Comparison of ENCODE assay signal across 20 cellular contexts in genomic region chr18:31750259-31750658, GRCh38. TPM values are rescaled to one million over a fixed set of nuclear protein-coding genes. Genes with fewer than 3 reads are reported as not detected.
DNase-seq lines count a peak whose midpoint lies in the region; ATAC-seq and TF ChIP-seq lines count a peak whose summit lies in the region.
"Had no signal": no experiment of that assay in that cellular context is flagged by ENCODE, and none has a peak within 500 bp of the region (broad histone marks: within the 10 kb centered on the region; RNA-seq: fewer than 3 reads in every experiment).

No MANE protein-coding gene starts in this region.

- H3K4me3 ChIP-seq in Karpas-422 (ENCODE audit: low read length) (no peak overlapping the region), hepatocyte (no peak overlapping the region), psoas muscle (no peak overlapping the region)
- H3K4me3 ChIP-seq: BLaER1 had no signal

- no peaks in the 10 kb centered on the region for H3K79me2 ChIP-seq in Karpas-422 (ENCODE audit: low read length)
- no peaks in the 10 kb centered on the region for H3K79me2 ChIP-seq in hepatocyte

- H3K4me1 ChIP-seq in Karpas-422 (ENCODE audit: low read length) (no peaks in the 10 kb centered on the region), hepatocyte (ENCODE audit: insufficient read depth) (no peaks in the 10 kb centered on the region), psoas muscle (peaks cover 10% of the 10 kb centered on the region)

- peak in 3 of 4 donors; percentile 72 to 95 (median 84) for ATAC-seq in psoas muscle
- ATAC-seq in HG03378 (IDR thresholded peaks at IDR 0.05; ENCODE audit: unreplicated experiment), result no peak
- ATAC-seq: HCT116 had no signal

- 85% methylated on average over 4 of the region's 4 CpGs for WGBS in hepatocyte (ENCODE audit: low lambda C conversion rate, missing lambda C conversion rate)
- 46 to 72% (median 46%) methylated on average over 4 of the region's 4 CpGs for WGBS in psoas muscle, 3 donors

- intact Hi-C loops in psoas muscle (cut with DNase I), result no loop called here

- H3K36me3 ChIP-seq in Karpas-422 (ENCODE audit: insufficient read depth, low read length) (no peaks in the 10 kb centered on the region), hepatocyte (replicated peaks; ENCODE audit: insufficient read depth, low read depth) (no peaks in the 10 kb centered on the region), psoas muscle (ENCODE audit: insufficient read depth in 1 of 2, low read depth in 1 of 2) (no peaks in the 10 kb centered on the region)
- H3K36me3 ChIP-seq: BLaER1 had no signal

- no peak overlapping the region for H2AFZ ChIP-seq in Karpas-422 (ENCODE audit: low read length)
- no peak overlapping the region for H2AFZ ChIP-seq in hepatocyte

- TF ChIP-seq CTCF in hepatocyte (IDR thresholded peaks at IDR 0.05; ENCODE audit: poor library complexity), result no peak
- TF ChIP-seq CTCF in psoas muscle (IDR thresholded peaks at IDR 0.05), result no peak

- H3K9me2 ChIP-seq in Karpas-422 (replicated peaks; ENCODE audit: insufficient read depth, low read length) (no peaks in the 10 kb centered on the region), hepatocyte (replicated peaks; ENCODE audit: insufficient read depth) (no peaks in the 10 kb centered on the region)

- H4K20me1 ChIP-seq in Karpas-422 (ENCODE audit: insufficient read depth, low read depth, low read length) (no peaks in the 10 kb centered on the region), hepatocyte (ENCODE audit: insufficient read depth, poor library complexity, severe bottlenecking) (no peaks in the 10 kb centered on the region)
- H4K20me1 ChIP-seq: BLaER1 had no signal

- DNase-seq in Ammon's horn (ENCODE audit: low spot score) (peak; percentile 5), Karpas-422 (peak; percentile 16), hepatocyte (ENCODE audit: low spot score) (no peak), psoas muscle (no peak), GM03348 (ENCODE audit: low spot score) (no peak), SW480 (ENCODE audit: low spot score) (no peak)
- DNase-seq: AML-193; CD4-positive, alpha-beta memory T cell; DMS153; DMS79; GDM1; GOT3; H7; HFFc6 had no signal

- H3K27me3 ChIP-seq in Karpas-422 (ENCODE audit: low read length) (no peaks in the 10 kb centered on the region), hepatocyte (no peaks in the 10 kb centered on the region), psoas muscle (ENCODE audit: insufficient read depth in 3 of 3, low read length in 2 of 3) (no peaks in the 10 kb centered on the region)
- H3K27me3 ChIP-seq: BLaER1 had no signal

- H3K9ac ChIP-seq in Karpas-422 (ENCODE audit: low read length), result no peak overlapping the region
- H3K9ac ChIP-seq: BLaER1, KMS-11 had no signal

- H3K27ac ChIP-seq in Karpas-422 (ENCODE audit: low read length), result no peak overlapping the region
- H3K27ac ChIP-seq in hepatocyte, result no peak overlapping the region
- no peak overlapping the region for H3K27ac ChIP-seq in psoas muscle
- H3K27ac ChIP-seq: BLaER1, KMS-11 had no signal

- no peaks in the 10 kb centered on the region for H3K9me3 ChIP-seq in Karpas-422 (ENCODE audit: low read length)
- H3K9me3 ChIP-seq in hepatocyte (ENCODE audit: low read depth), result no peaks in the 10 kb centered on the region
- H3K9me3 ChIP-seq in psoas muscle, result no peaks in the 10 kb centered on the region
- H3K9me3 ChIP-seq: BLaER1 had no signal

- H3K4me2 ChIP-seq in Karpas-422 (ENCODE audit: low read depth, low read length, poor library complexity, severe bottlenecking) (no peak overlapping the region), hepatocyte (peak overlapping the region; percentile 3)
- H3K4me2 ChIP-seq: BLaER1, KMS-11 had no signal

RNA-seq across cellular contexts. Expression of gene SLC25A52, which starts 10.4 kb away (rescaled TPM):
- total RNA-seq in Karpas-422 (2014; rRNA removed; shearing (Covaris generic); ENCODE audit: low replicate concordance), result not detected in 2 replicates
- not detected in 2 replicates for total RNA-seq in hepatocyte
- not detected in 2 replicates for polyA plus RNA-seq in hepatocyte
- not detected for total RNA-seq in psoas muscle
- polyA plus RNA-seq in psoas muscle, result under 1 TPM in 2 of 3 donors, not detected in 1; 0.05 to 0.78 TPM
- total RNA-seq: CD4-positive, alpha-beta memory T cell; Daoy; H7; HFFc6 had no signal
- polyA plus RNA-seq: CD14-positive monocyte; CD4-positive, alpha-beta memory T cell had no signal

Comparison
In these comparisons a context has a peak if more than half of its experiments do, and no peak if none do; other contexts are left out.
1. DNase-seq: peak in Ammon's horn (single experiment) and Karpas-422 (single experiment); none in hepatocyte (single experiment), psoas muscle (0 of 2), GM03348 (single experiment) and SW480 (single experiment).